Comparison of ENCODE assay signal across 17 cellular contexts in genomic region chr17:56897646-56898424, GRCh38. TPM values are rescaled to one million over a fixed set of nuclear protein-coding genes. Genes with fewer than 3 reads are reported as not detected.
DNase-seq lines count a peak whose midpoint lies in the region; ATAC-seq and TF ChIP-seq lines count a peak whose summit lies in the region.
"Had no signal": no experiment of that assay in that cellular context is flagged by ENCODE, and none has a peak within 500 bp of the region (broad histone marks: within the 10 kb centered on the region; RNA-seq: fewer than 3 reads in every experiment).

No MANE protein-coding gene starts in this region.

- H3K4me1 Mint-ChIP-seq in activated CD4-positive, alpha-beta T cell treated with anti-CD3 and anti-CD28 coated beads for 36 hours: peaks cover 10% of the 10 kb centered on the region
- H3K4me1 Mint-ChIP-seq in naive thymus-derived CD4-positive, alpha-beta T cell: peaks cover 0 to 36% (median 7%) of the 10 kb centered on the region in 7 donors
- H3K4me1 Mint-ChIP-seq in chondrocyte (ENCODE audit: low read depth): peaks cover 12% of the 10 kb centered on the region

- H3K36me3 Mint-ChIP-seq in activated CD4-positive, alpha-beta T cell treated with anti-CD3 and anti-CD28 coated beads for 36 hours (ENCODE audit: low read depth): peaks cover 73% of the 10 kb centered on the region
- H3K36me3 Mint-ChIP-seq in naive thymus-derived CD4-positive, alpha-beta T cell: peaks cover 28 to 54% (median 48%) of the 10 kb centered on the region in 5 donors
- H3K36me3 Mint-ChIP-seq in chondrocyte (ENCODE audit: low read depth): peaks cover 32% of the 10 kb centered on the region

- DNase-seq in activated CD4-positive, alpha-beta T cell treated with anti-CD3 and anti-CD28 coated beads for 36 hours: no peak
- DNase-seq in activated CD4-positive, alpha-beta T cell treated with anti-CD3 and anti-CD28 coated beads, Interleukin-2, amount 50 U/mL, for 1 hour: no peak
- DNase-seq in NAMALWA (ENCODE audit: low spot score) (peak; percentile 46), NCI-H748 (lab: John Stamatoyannopoulos, UW; ENCODE audit: unreplicated experiment) (no peak), chondrocyte (ENCODE audit: low spot score) (no peak), ecto neural progenitor cell (ENCODE audit: low spot score) (no peak)
- DNase-seq in naive thymus-derived CD4-positive, alpha-beta T cell: no peak
- DNase-seq: 8988T; activated CD4-positive, alpha-beta T cell treated with anti-CD3 and anti-CD28 coated beads, Interleukin-2, amount 10 ng/mL, durations not matched to agents 7 days and 5 days; DMS153; dorsolateral prefrontal cortex; left ventricle myocardium superior; NCI-H748 treated with DMSO at 0.1 percent for 48 hours; pancreas; stimulated activated CD4-positive, alpha-beta T cell treated with anti-CD3 and anti-CD28 coated beads, Interleukin-4, amount 100 ng/mL, for 1 hour had no signal

- H3K36me3 ChIP-seq in naive thymus-derived CD4-positive, alpha-beta T cell (ENCODE audit: control insufficient read depth in 2 of 3, insufficient read depth in 3 of 3, low read length in 3 of 3): peaks cover 21 to 96% (median 38%) of the 10 kb centered on the region in 3 experiments

- no peak overlapping the region for H3K4me3 ChIP-seq in naive thymus-derived CD4-positive, alpha-beta T cell (ENCODE audit: low read length)
- H3K4me3 ChIP-seq: dorsolateral prefrontal cortex, pancreas, SK-N-MC had no signal

- ATAC-seq in activated CD4-positive, alpha-beta T cell treated with anti-CD3 and anti-CD28 coated beads for 36 hours: no peak
- ATAC-seq in GM21447 (IDR thresholded peaks at IDR 0.05; ENCODE audit: unreplicated experiment): peak; percentile 63
- ATAC-seq in naive thymus-derived CD4-positive, alpha-beta T cell: peak; percentile 3
- ATAC-seq: left ventricle myocardium superior had no signal

- no peaks in the 10 kb centered on the region for H3K27me3 ChIP-seq in naive thymus-derived CD4-positive, alpha-beta T cell (ENCODE audit: control insufficient read depth in 2 of 2, insufficient read depth in 2 of 2, low read length in 2 of 2)
- H3K27me3 ChIP-seq: dorsolateral prefrontal cortex, pancreas had no signal

- H3K9me3 ChIP-seq in naive thymus-derived CD4-positive, alpha-beta T cell (ENCODE audit: control insufficient read depth in 2 of 3, low read length in 3 of 3): no peaks in the 10 kb centered on the region
- H3K9me3 ChIP-seq: pancreas had no signal

- H3K27ac Mint-ChIP-seq in activated CD4-positive, alpha-beta T cell treated with anti-CD3 and anti-CD28 coated beads for 36 hours: peak overlapping the region; percentile 42
- H3K27ac Mint-ChIP-seq in naive thymus-derived CD4-positive, alpha-beta T cell: peak overlapping the region in 2 of 9 donors; percentile 4 to 57
- H3K27ac Mint-ChIP-seq in chondrocyte (ENCODE audit: unreplicated experiment): no peak overlapping the region
- H3K27ac Mint-ChIP-seq: activated CD4-positive, alpha-beta T cell treated with anti-CD3 and anti-CD28 coated beads, Interleukin-2, amount 10 ng/mL, durations not matched to agents 7 days and 5 days had no signal

- no peaks in the 10 kb centered on the region for H3K4me1 ChIP-seq in naive thymus-derived CD4-positive, alpha-beta T cell (ENCODE audit: control insufficient read depth in 2 of 2, insufficient read depth in 2 of 2, low read length in 2 of 2)
- H3K4me1 ChIP-seq: pancreas had no signal

- CTCF ChIA-PET in activated CD4-positive, alpha-beta T cell treated with anti-CD3 and anti-CD28 coated beads for 36 hours (lab: Charles Lee): interaction anchor here (0.5 kb wide), 1 partner anchor 35 kb away, joined by 3 read pairs; no protein-coding TSS in a partner anchor
- CTCF ChIA-PET in naive thymus-derived CD4-positive, alpha-beta T cell (lab: Charles Lee): no interaction called here

- H3K9me3 Mint-ChIP-seq in activated CD4-positive, alpha-beta T cell treated with anti-CD3 and anti-CD28 coated beads for 36 hours (ENCODE audit: low read depth): no peaks in the 10 kb centered on the region
- H3K9me3 Mint-ChIP-seq in naive thymus-derived CD4-positive, alpha-beta T cell: no peaks in the 10 kb centered on the region
- no peaks in the 10 kb centered on the region for H3K9me3 Mint-ChIP-seq in chondrocyte (ENCODE audit: low read depth)
- H3K9me3 Mint-ChIP-seq: activated CD4-positive, alpha-beta T cell treated with anti-CD3 and anti-CD28 coated beads, Interleukin-2, amount 10 ng/mL, durations not matched to agents 7 days and 5 days had no signal

- H3K27ac ChIP-seq in naive thymus-derived CD4-positive, alpha-beta T cell (ENCODE audit: low read depth, low read length): no peak overlapping the region
- H3K27ac ChIP-seq: dorsolateral prefrontal cortex, pancreas, SK-N-MC had no signal

- POLR2A ChIA-PET in activated CD4-positive, alpha-beta T cell treated with anti-CD3 and anti-CD28 coated beads for 36 hours (lab: Charles Lee): interaction anchor here (0.7 kb wide), 1 partner anchor 81 kb away, joined by 3 read pairs; no protein-coding TSS in a partner anchor
- POLR2A ChIA-PET in naive thymus-derived CD4-positive, alpha-beta T cell (lab: Charles Lee): no interaction called here

- TF ChIP-seq CTCF in chondrocyte (IDR thresholded peaks at IDR 0.05): no peak

- intact Hi-C loops in activated CD4-positive, alpha-beta T cell treated with anti-CD3 and anti-CD28 coated beads for 36 hours (cut with DNase I, micrococcal nuclease): no loop called here
- intact Hi-C loops in naive thymus-derived CD4-positive, alpha-beta T cell (cut with micrococcal nuclease): no loop called here

- no peak overlapping the region for H3K4me3 Mint-ChIP-seq in activated CD4-positive, alpha-beta T cell treated with anti-CD3 and anti-CD28 coated beads for 36 hours
- H3K4me3 Mint-ChIP-seq in naive thymus-derived CD4-positive, alpha-beta T cell: no peak overlapping the region
- no peak overlapping the region for H3K4me3 Mint-ChIP-seq in chondrocyte (ENCODE audit: unreplicated experiment)
- H3K4me3 Mint-ChIP-seq: activated CD4-positive, alpha-beta T cell treated with anti-CD3 and anti-CD28 coated beads, Interleukin-2, amount 10 ng/mL, durations not matched to agents 7 days and 5 days had no signal

- H3K27me3 Mint-ChIP-seq in activated CD4-positive, alpha-beta T cell treated with anti-CD3 and anti-CD28 coated beads for 36 hours: no peaks in the 10 kb centered on the region
- no peaks in the 10 kb centered on the region for H3K27me3 Mint-ChIP-seq in naive thymus-derived CD4-positive, alpha-beta T cell
- H3K27me3 Mint-ChIP-seq in chondrocyte (ENCODE audit: low read depth): no peaks in the 10 kb centered on the region
- H3K27me3 Mint-ChIP-seq: activated CD4-positive, alpha-beta T cell treated with anti-CD3 and anti-CD28 coated beads, Interleukin-2, amount 10 ng/mL, durations not matched to agents 7 days and 5 days had no signal

RNA-seq across cellular contexts. Expression of gene TRIM25, which starts 16.0 kb away (rescaled TPM):
- total RNA-seq in activated CD4-positive, alpha-beta T cell treated with anti-CD3 and anti-CD28 coated beads for 36 hours: 100 to 1,000 TPM; 173 to 241 TPM
- total RNA-seq in naive thymus-derived CD4-positive, alpha-beta T cell: 100 to 1,000 TPM in 1 of 5 experiments, 10 to 100 TPM in 4; 45.9 to 133 (median 61.8) TPM
- polyA plus RNA-seq in naive thymus-derived CD4-positive, alpha-beta T cell: 1 to 10 TPM; 4.8 to 8.1 TPM
- 19.2 to 31.7 TPM (median 19.6 TPM) in 3 replicates for total RNA-seq in chondrocyte
